Comparison of ENCODE assay signal across 27 cellular contexts in the genomic region with DNA sequence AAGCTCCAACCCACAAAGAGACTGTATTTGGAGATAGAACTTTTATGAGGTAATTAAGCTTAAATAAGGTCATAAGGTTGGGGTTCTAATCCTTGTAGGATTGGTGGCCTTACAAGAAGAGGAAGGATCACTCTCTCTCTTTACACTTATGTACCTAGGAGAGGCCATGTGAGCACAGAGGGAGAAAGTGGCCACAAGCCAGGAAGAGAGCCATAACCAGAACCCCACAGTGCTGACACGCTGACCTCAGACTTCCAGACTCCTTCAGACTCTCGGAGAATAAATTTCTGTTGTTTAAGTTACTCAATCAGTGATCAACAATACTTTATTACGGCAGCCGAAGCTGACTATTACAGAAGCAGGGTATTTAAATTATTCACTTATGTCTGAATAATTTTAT.
DNase-seq lines count a peak whose midpoint lies in the region; ATAC-seq and TF ChIP-seq lines count a peak whose summit lies in the region.
"Had no signal": no experiment of that assay in that cellular context is flagged by ENCODE, and none has a peak within 500 bp of the region (broad histone marks: within the 10 kb centered on the region; RNA-seq: fewer than 3 reads in every experiment).

No MANE protein-coding gene starts in this region.

- in situ Hi-C loops in astrocyte of the spinal cord (cut with HindIII; ENCODE audit: low sequenced_read_pairs), result no loop called here

- H3K27ac ChIP-seq in smooth muscle cell (ENCODE audit: low read depth), result no peak overlapping the region
- H3K27ac ChIP-seq: C4-2B, left ventricle myocardium inferior, sigmoid colon had no signal

- DNase-seq in LHCN-M2 (ENCODE audit: low read depth) (peak; percentile 66), astrocyte of the spinal cord (ENCODE audit: low read depth, low spot score) (peak; percentile 46), kidney tubule cell (ENCODE audit: low spot score) (peak; percentile 8), smooth muscle cell (lab: John Stamatoyannopoulos, UW; ENCODE audit: unreplicated experiment) (no peak), NCI-H146 (lab: John Stamatoyannopoulos, UW) (no peak)
- DNase-seq: activated CD8-positive, alpha-beta memory T cell treated with anti-CD3 and anti-CD28 coated beads, Interleukin-2, amount 50 U/mL, for 48 hours; activated CD8-positive, alpha-beta T cell treated with anti-CD3 and anti-CD28 coated beads for 36 hours; activated naive CD4-positive, alpha-beta T cell treated with Interleukin-2 at 50 U/mL for 16 hours; COR-L47; effector CD4-positive, alpha-beta T cell; left ventricle myocardium inferior; mesendoderm; NCI-H1092 treated with DMSO at 0.1 percent for 48 hours; NCI-H187; NCI-H2171 treated with DMSO at 0.1 percent for 48 hours; NCI-H524 treated with DMSO at 0.1 percent for 48 hours; PC-3; sigmoid colon; SK-N-SH; substantia nigra; trophoblast cell had no signal

- H3K36me3 ChIP-seq in smooth muscle cell (ENCODE audit: low read depth), result no peaks in the 10 kb centered on the region
- H3K36me3 ChIP-seq: left ventricle myocardium inferior, sigmoid colon had no signal

- WGBS in smooth muscle cell (ENCODE audit: low lambda C conversion rate), result 57% methylated on average over 4 of the region's 4 CpGs

- H3K9ac ChIP-seq in smooth muscle cell (ENCODE audit: low read depth), result no peak overlapping the region
- H3K9ac ChIP-seq: SK-N-SH had no signal

- H3K9me3 ChIP-seq in smooth muscle cell (replicated peaks; ENCODE audit: low read depth), result no peaks in the 10 kb centered on the region
- H3K9me3 ChIP-seq: sigmoid colon, SK-N-SH had no signal

- no peaks in the 10 kb centered on the region for H4K20me1 ChIP-seq in smooth muscle cell (ENCODE audit: low read depth)

- H3K27me3 ChIP-seq in smooth muscle cell (ENCODE audit: low read depth), result no peaks in the 10 kb centered on the region
- H3K27me3 ChIP-seq: sigmoid colon had no signal

- ATAC-seq in HG03045 (IDR thresholded peaks at IDR 0.05; ENCODE audit: unreplicated experiment) (no peak), HG02852 (IDR thresholded peaks at IDR 0.05; ENCODE audit: unreplicated experiment) (no peak)
- ATAC-seq: activated CD4-positive, CD25-positive, alpha-beta regulatory T cell treated with anti-CD3 and anti-CD28 coated beads, Interleukin-2, amount 50 U/mL, for 24 hours; activated CD8-positive, alpha-beta T cell treated with anti-CD3 and anti-CD28 coated beads for 36 hours; K562; PC-3; stimulated activated effector memory CD8-positive, alpha-beta T cell treated with anti-CD3 and anti-CD28 coated beads, Interleukin-12 subunit alpha, Interleukin-12 subunit beta, amount 100 ng/mL, for 72 hours had no signal

- H3K4me1 ChIP-seq in smooth muscle cell (ENCODE audit: low read depth), result no peaks in the 10 kb centered on the region
- H3K4me1 ChIP-seq: left ventricle myocardium inferior, sigmoid colon had no signal

- H3F3A ChIP-seq in smooth muscle cell (ENCODE audit: low read depth), result no peaks in the 10 kb centered on the region

- TF ChIP-seq CTCF in astrocyte of the spinal cord (IDR thresholded peaks at IDR 0.05; ENCODE audit: low read depth, low read length) (no peak), smooth muscle cell (IDR thresholded peaks at IDR 0.05; ENCODE audit: borderline replicate concordance, insufficient read depth, poor library complexity, severe bottlenecking) (no peak)

- peak overlapping the region; percentile 48 for H3K4me2 ChIP-seq in smooth muscle cell
- H3K4me2 ChIP-seq: SK-N-SH had no signal

- peak overlapping the region; percentile 66 for H2AFZ ChIP-seq in smooth muscle cell (ENCODE audit: low read depth)

- no peaks in the 10 kb centered on the region for H3K79me2 ChIP-seq in smooth muscle cell (ENCODE audit: low read depth)

- no peak overlapping the region for H3K4me3 ChIP-seq in astrocyte of the spinal cord (ENCODE audit: low read depth, low read length)
- H3K4me3 ChIP-seq in smooth muscle cell, result no peak overlapping the region
- H3K4me3 ChIP-seq: K562, left ventricle myocardium inferior, sigmoid colon had no signal

Comparison
In these comparisons a context has a peak if more than half of its experiments do, and no peak if none do; other contexts are left out.
1. DNase-seq: peak in LHCN-M2 (single experiment), astrocyte of the spinal cord (single experiment) and kidney tubule cell (single experiment); none in smooth muscle cell (single experiment) and NCI-H146 (single experiment).